Comparison of ENCODE assay signal across 29 cellular contexts in the genomic region with DNA sequence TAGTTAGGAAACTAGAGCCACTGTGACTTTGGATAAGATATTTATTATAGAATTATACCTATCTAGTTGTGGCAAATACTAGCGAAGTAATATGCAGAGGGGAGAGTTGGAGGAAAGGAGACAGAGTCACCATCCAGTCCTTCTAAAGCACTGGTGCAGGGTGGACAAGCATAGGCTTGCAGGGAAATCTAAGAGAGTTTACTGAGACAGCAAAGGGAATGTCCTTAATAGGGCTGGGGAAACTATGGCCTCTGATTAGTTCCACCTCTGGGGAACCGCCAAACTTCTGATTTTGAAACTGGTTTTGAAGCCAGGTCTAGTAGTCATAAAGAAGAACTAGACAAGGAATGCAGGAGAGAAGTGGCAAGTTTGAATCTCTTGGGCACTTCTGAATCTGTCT.
"Had no signal": no experiment of that assay in that cellular context is flagged by ENCODE, and none has a peak within 500 bp of the region (broad histone marks: within the 10 kb centered on the region; RNA-seq: fewer than 3 reads in every experiment).

No MANE protein-coding gene starts in this region.

- DNase-seq: activated CD4-positive, alpha-beta memory T cell treated with anti-CD3 and anti-CD28 coated beads for 36 hours; activated CD4-positive, alpha-beta T cell treated with anti-CD3 and anti-CD28 coated beads for 36 hours; activated CD4-positive, alpha-beta T cell treated with anti-CD3 and anti-CD28 coated beads, Interleukin-2, amount 10 ng/mL, durations not matched to agents 24 days and 14 days; activated CD4-positive, CD25-positive, alpha-beta regulatory T cell; activated CD4-positive, CD25-positive, alpha-beta regulatory T cell treated with anti-CD3 and anti-CD28 coated beads, Interleukin-2, amount 50 U/mL, for 72 hours; activated CD8-positive, alpha-beta memory T cell treated with anti-CD3 and anti-CD28 coated beads, Interleukin-2, amount 10 ng/mL, durations not matched to agents 7 days and 5 days; activated CD8-positive, alpha-beta memory T cell treated with anti-CD3 and anti-CD28 coated beads, Interleukin-2, amount 50 U/mL, for 4 hours; activated CD8-positive, alpha-beta T cell treated with anti-CD3 and anti-CD28 coated beads, Interleukin-2, amount 10 ng/mL, durations not matched to agents 7 days and 5 days; activated effector memory CD4-positive, alpha-beta T cell treated with anti-CD3 and anti-CD28 coated beads, Interleukin-2, amount 50 U/mL, for 16 hours; activated naive CD4-positive, alpha-beta T cell treated with anti-CD3 and anti-CD28 coated beads for 36 hours; activated naive CD8-positive, alpha-beta T cell treated with anti-CD3 and anti-CD28 coated beads for 36 hours; activated naive CD8-positive, alpha-beta T cell treated with anti-CD3 and anti-CD28 coated beads, Interleukin-2, amount 50 U/mL, for 24 hours; activated T-cell treated with anti-CD3 and anti-CD28 coated beads, Interleukin-2, amount 50 U/mL, for 1 hour; activated T-cell treated with anti-CD3 and anti-CD28 coated beads, Interleukin-2, amount 50 U/mL, for 48 hours; adrenal gland; amygdala; aorta; body of pancreas; dorsolateral prefrontal cortex; effector memory CD4-positive, alpha-beta T cell; endodermal cell; erythroblast; esophagus squamous epithelium; foreskin fibroblast; gastrocnemius medialis; glutamatergic neuron; heart left ventricle; T-helper 2 cell had no signal

- H3K9me3 ChIP-seq: adrenal gland, body of pancreas, esophagus squamous epithelium, gastrocnemius medialis, heart left ventricle had no signal

- H3K27ac ChIP-seq: adrenal gland, body of pancreas, coronary artery, dorsolateral prefrontal cortex, esophagus squamous epithelium, gastrocnemius medialis, heart left ventricle had no signal

- H3K4me1 ChIP-seq: adrenal gland, body of pancreas, gastrocnemius medialis, heart left ventricle had no signal

- H3K27me3 ChIP-seq: adrenal gland, body of pancreas, dorsolateral prefrontal cortex, esophagus squamous epithelium, gastrocnemius medialis, heart left ventricle had no signal

- H3K4me3 ChIP-seq: adrenal gland, body of pancreas, coronary artery, dorsolateral prefrontal cortex, esophagus squamous epithelium, gastrocnemius medialis, heart left ventricle had no signal

- H3K36me3 ChIP-seq: adrenal gland, esophagus squamous epithelium, gastrocnemius medialis, heart left ventricle had no signal
